2 cellular contexts compared by ENCODE assay signal in genomic region chr3:55164876-55165275, GRCh38.
TF ChIP-seq lines count a peak whose summit lies in the region.

No MANE protein-coding gene starts in this region.

TF ChIP-seq in SK-N-SH, 30 proteins besides CTCF, POLR2A, EP300 and RAD21 (continued from another document):
- TF ChIP-seq IRF3 (IDR thresholded peaks at IDR 0.05; ENCODE audit: low read depth, low read length): no peak
- TF ChIP-seq CHD2 (IDR thresholded peaks at IDR 0.05; ENCODE audit: low read length, partially characterized antibody): no peak
- no peak for TF ChIP-seq POLR2AphosphoS5 (IDR thresholded peaks at IDR 0.05; ENCODE audit: low read depth, low read length)
- TF ChIP-seq TCF12 (IDR thresholded peaks at IDR 0.05): peak; percentile 67
- no peak for TF ChIP-seq FOSL2 (IDR thresholded peaks at IDR 0.05; ENCODE audit: borderline replicate concordance, low read depth)
- TF ChIP-seq ZBTB33 (IDR thresholded peaks at IDR 0.05; ENCODE audit: borderline replicate concordance, low read depth): no peak
- TF ChIP-seq FOXM1 (IDR thresholded peaks at IDR 0.05; ENCODE audit: low read depth): no peak

TF ChIP-seq in SK-N-SH treated with all-trans-retinoic acid at 6 μM for 48 hours, 23 proteins besides CTCF, POLR2A, EP300 and RAD21 (continued from another document):
- TF ChIP-seq PATZ1 (CRISPR knock-in tag; IDR thresholded peaks at IDR 0.05; ENCODE audit: borderline replicate concordance): no peak
- TF ChIP-seq SNAI2 (CRISPR knock-in tag; IDR thresholded peaks at IDR 0.05): no peak
